13 cellular contexts compared by ENCODE assay signal in genomic region chr15:23073890-23074631, GRCh38. TPM values are rescaled to one million over a fixed set of nuclear protein-coding genes. Genes with fewer than 3 reads are reported as not detected.
DNase-seq lines count a peak whose midpoint lies in the region; ATAC-seq and TF ChIP-seq lines count a peak whose summit lies in the region.
"Had no signal": no experiment of that assay in that cellular context is flagged by ENCODE, and none has a peak within 500 bp of the region (broad histone marks: within the 10 kb centered on the region; RNA-seq: fewer than 3 reads in every experiment).

No MANE protein-coding gene starts in this region.

- no peaks in the 10 kb centered on the region for H3K36me3 Mint-ChIP-seq in activated T-helper 17 cell treated with anti-CD3 and anti-CD28 coated beads, Interleukin-2, amount 50 U/mL, for 72 hours (ENCODE audit: low read depth)
- H3K36me3 Mint-ChIP-seq: IgD-negative memory B cell had no signal

- no peak overlapping the region for H3K4me3 Mint-ChIP-seq in activated T-helper 17 cell treated with anti-CD3 and anti-CD28 coated beads, Interleukin-2, amount 50 U/mL, for 72 hours
- H3K4me3 Mint-ChIP-seq: activated naive CD4-positive, alpha-beta T cell treated with anti-CD3 and anti-CD28 coated beads for 36 hours; GM23338; IgD-negative memory B cell had no signal

- ATAC-seq in activated T-helper 17 cell treated with anti-CD3 and anti-CD28 coated beads, Interleukin-2, amount 50 U/mL, for 72 hours (replicated peaks) = peak; percentile 55
- no peak for ATAC-seq in GM18505 (IDR thresholded peaks at IDR 0.05; ENCODE audit: unreplicated experiment)
- no peak for ATAC-seq in HG03139 (IDR thresholded peaks at IDR 0.05; ENCODE audit: unreplicated experiment)
- ATAC-seq in GM21723 (IDR thresholded peaks at IDR 0.05; ENCODE audit: unreplicated experiment) = no peak
- ATAC-seq: GM23338 had no signal

- intact Hi-C loops in posterior cingulate gyrus (cut with DNase I) = no loop called here

- no peaks in the 10 kb centered on the region for H3K4me1 Mint-ChIP-seq in activated T-helper 17 cell treated with anti-CD3 and anti-CD28 coated beads, Interleukin-2, amount 50 U/mL, for 72 hours
- H3K4me1 Mint-ChIP-seq: IgD-negative memory B cell had no signal

- peak; percentile 55 for DNase-seq in DMS 273 (lab: John Stamatoyannopoulos, UW; ENCODE audit: unreplicated experiment)
- no peak for DNase-seq in DMS 273 treated with DMSO at 0.1 percent for 48 hours (lab: John Stamatoyannopoulos, UW)
- DNase-seq in NCI-H1436 treated with DMSO at 0.1 percent for 48 hours (lab: John Stamatoyannopoulos, UW) = peak; percentile 1
- DNase-seq in posterior cingulate gyrus = peak in 6 of 10 donors; percentile 16 to 90 (median 44)
- DNase-seq: activated naive CD4-positive, alpha-beta T cell treated with anti-CD3 and anti-CD28 coated beads for 36 hours; erythroblast; T-helper 9 cell had no signal

- TF ChIP-seq POLR2A in GM18505 (IDR thresholded peaks at IDR 0.05; ENCODE audit: borderline replicate concordance, extremely low read depth, insufficient read depth, insufficient read length) = no peak

- peaks cover 13% of the 10 kb centered on the region for H3K27me3 Mint-ChIP-seq in activated T-helper 17 cell treated with anti-CD3 and anti-CD28 coated beads, Interleukin-2, amount 50 U/mL, for 72 hours

- no peaks in the 10 kb centered on the region for H3K9me3 Mint-ChIP-seq in activated T-helper 17 cell treated with anti-CD3 and anti-CD28 coated beads, Interleukin-2, amount 50 U/mL, for 72 hours
- H3K9me3 Mint-ChIP-seq: activated naive CD4-positive, alpha-beta T cell treated with anti-CD3 and anti-CD28 coated beads for 36 hours; GM23338; IgD-negative memory B cell had no signal

- no peak overlapping the region for H3K27ac Mint-ChIP-seq in activated T-helper 17 cell treated with anti-CD3 and anti-CD28 coated beads, Interleukin-2, amount 50 U/mL, for 72 hours
- H3K27ac Mint-ChIP-seq: activated naive CD4-positive, alpha-beta T cell treated with anti-CD3 and anti-CD28 coated beads for 36 hours; GM23338; IgD-negative memory B cell had no signal

RNA-seq across cellular contexts. Expression of gene TUBGCP5, which starts 34.7 kb away (rescaled TPM):
- 10 to 100 TPM; 11.4 to 18.7 TPM for total RNA-seq in activated T-helper 17 cell treated with anti-CD3 and anti-CD28 coated beads, Interleukin-2, amount 50 U/mL, for 72 hours
